In genomic region chr16:85460252-85460982, GRCh38 we compare ENCODE assay signal across 11 cellular contexts.
DNase-seq lines count a peak whose midpoint lies in the region; ATAC-seq and TF ChIP-seq lines count a peak whose summit lies in the region.
"Had no signal": no experiment of that assay in that cellular context is flagged by ENCODE, and none has a peak within 500 bp of the region (broad histone marks: within the 10 kb centered on the region; RNA-seq: fewer than 3 reads in every experiment).

No MANE protein-coding gene starts in this region.

- H3K36me3 Mint-ChIP-seq in neural crest cell (ENCODE audit: low read depth): no peaks in the 10 kb centered on the region

- H3K36me3 ChIP-seq in A673 (ENCODE audit: insufficient read depth, low read length, poor library complexity, severe bottlenecking) (no peaks in the 10 kb centered on the region), KOPT-K1 (ENCODE audit: insufficient read depth, low read length) (no peaks in the 10 kb centered on the region), esophagus muscularis mucosa (no peaks in the 10 kb centered on the region)

- intact Hi-C loops in A673 (cut with micrococcal nuclease; ENCODE audit: unreplicated experiment) (no loop called here), esophagus muscularis mucosa (cut with DNase I) (no loop called here)

- H3K4me1 ChIP-seq in A673 (ENCODE audit: insufficient read depth, low read length, poor library complexity, severe bottlenecking): peaks cover 26% of the 10 kb centered on the region
- peaks cover 50 to 58% (median 54%) of the 10 kb centered on the region in 4 donors for H3K4me1 ChIP-seq in esophagus muscularis mucosa

- H3K27me3 Mint-ChIP-seq in neural crest cell (ENCODE audit: low read depth): peaks cover 58% of the 10 kb centered on the region

- no peaks in the 10 kb centered on the region for H3K27me3 ChIP-seq in A673 (replicated peaks; ENCODE audit: insufficient read depth, low read depth, low read length, poor library complexity)
- peaks cover 0 to 12% (median 0%) of the 10 kb centered on the region in 4 donors for H3K27me3 ChIP-seq in esophagus muscularis mucosa

- TF ChIP-seq POLR2A in esophagus muscularis mucosa (IDR thresholded peaks at IDR 0.05; ENCODE audit: low read depth): no peak

- CTCF ChIA-PET in A673 (lab: Charles Lee): interaction anchor here (1.7 kb wide), 1 partner anchor 156 kb away, joined by 8 read pairs; no protein-coding TSS in a partner anchor

- no peak overlapping the region for H3K27ac Mint-ChIP-seq in neural crest cell (ENCODE audit: unreplicated experiment)
- H3K27ac Mint-ChIP-seq: dendritic cell treated with granulocyte-macrophage colony-stimulating factor and Interleukin-4, amounts not matched to agents 40 ng/mL and 50 ng/mL, for 4 days had no signal

- 74% methylated on average over 20 of the region's 22 CpGs for WGBS in esophagus muscularis mucosa

- H3K27ac ChIP-seq in A673 (ENCODE audit: low read depth, low read length, poor library complexity, severe bottlenecking) (no peak overlapping the region), KOPT-K1 (ENCODE audit: low read depth, low read length, poor library complexity, severe bottlenecking) (peak overlapping the region; percentile 70), esophagus muscularis mucosa (replicated peaks in 1 of 4) (peak overlapping the region; percentile 50 to 73 (median 56))

- DNase-seq in A673 (ENCODE audit: low spot score) (peak; percentile 32), esophagus muscularis mucosa (ENCODE audit: extremely low spot score) (no peak), neural crest cell (ENCODE audit: low read depth, low spot score) (no peak), foreskin melanocyte (no peak), cerebellar nuclear complex (lab: John Stamatoyannopoulos, UW) (no peak), MV-4-11 (lab: John Stamatoyannopoulos, UW) (no peak)
- DNase-seq: activated T-cell treated with anti-CD3 and anti-CD28 coated beads, Interleukin-2, amount 50 U/mL, for 1 hour had no signal

- H3K4me3 ChIP-seq in A673 (ENCODE audit: low read depth, low read length, poor library complexity, severe bottlenecking) (no peak overlapping the region), esophagus muscularis mucosa (no peak overlapping the region)
- H3K4me3 ChIP-seq: skin epidermis had no signal

- no peaks in the 10 kb centered on the region for H3K9me3 Mint-ChIP-seq in neural crest cell
- H3K9me3 Mint-ChIP-seq: dendritic cell treated with granulocyte-macrophage colony-stimulating factor and Interleukin-4, amounts not matched to agents 40 ng/mL and 50 ng/mL, for 4 days had no signal

- POLR2A ChIA-PET in A673 (lab: Charles Lee; ENCODE audit: low non-redundant PET): no interaction called here

- ATAC-seq in GM21367 (IDR thresholded peaks at IDR 0.05; ENCODE audit: unreplicated experiment): no peak

- H3K4me3 Mint-ChIP-seq in neural crest cell: peak overlapping the region; percentile 41
- H3K4me3 Mint-ChIP-seq: dendritic cell treated with granulocyte-macrophage colony-stimulating factor and Interleukin-4, amounts not matched to agents 40 ng/mL and 50 ng/mL, for 4 days had no signal

- TF ChIP-seq EP300 in esophagus muscularis mucosa (IDR thresholded peaks at IDR 0.05): no peak

- no peaks in the 10 kb centered on the region for H3K9me3 ChIP-seq in A673 (ENCODE audit: low read depth, low read length, poor library complexity, severe bottlenecking)
- H3K9me3 ChIP-seq in KOPT-K1 (ENCODE audit: insufficient read depth, low read length, poor library complexity, severe bottlenecking): no peaks in the 10 kb centered on the region
- no peaks in the 10 kb centered on the region for H3K9me3 ChIP-seq in esophagus muscularis mucosa

- no peak for TF ChIP-seq CTCF in A673 (conservative IDR thresholded peaks at IDR 0.05; ENCODE audit: low read depth, low read length)
- TF ChIP-seq CTCF in esophagus muscularis mucosa (IDR thresholded peaks at IDR 0.05): no peak
- TF ChIP-seq CTCF in neural crest cell (conservative IDR thresholded peaks at IDR 0.05): no peak

- H3K4me1 Mint-ChIP-seq in neural crest cell: peaks cover 22% of the 10 kb centered on the region

- BruUV-seq in A673 (replicated peaks; lab: Mats Ljungman, UMichigan): no TSS peak
